1 cellular context compared by ENCODE assay signal in the genomic region with DNA sequence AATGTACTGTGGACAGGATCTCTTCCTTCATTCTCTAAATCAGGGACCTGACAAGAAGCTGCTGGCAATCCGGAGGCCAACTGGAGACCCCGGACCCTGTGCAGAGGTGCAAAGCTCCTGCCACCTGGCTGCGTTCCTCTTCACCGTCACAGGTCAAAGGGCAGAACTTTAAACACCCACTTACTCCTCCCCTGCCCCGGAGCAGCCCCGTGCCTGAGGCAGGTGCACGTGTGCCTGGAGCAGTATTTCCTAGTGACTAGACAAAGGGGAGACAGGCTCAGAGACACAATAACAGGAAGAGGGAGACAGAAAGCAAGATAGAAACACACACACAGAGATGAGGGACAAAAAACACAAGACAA.
TF ChIP-seq lines count a peak whose summit lies in the region.

No MANE protein-coding gene starts in this region.

TF ChIP-seq in HepG2, 621 proteins besides CTCF, POLR2A, EP300 and RAD21 (continued from another document and continues in another):
- TF ChIP-seq SAFB2 (CRISPR knock-in tag; IDR thresholded peaks at IDR 0.05; ENCODE audit: borderline replicate concordance, low read depth): no peak
- TF ChIP-seq TCF7 (IDR thresholded peaks at IDR 0.05; ENCODE audit: low read depth): 0 out of 2 replicates have a peak, but pooled peaks have one; percentile 31
- TF ChIP-seq, protein P1, sequence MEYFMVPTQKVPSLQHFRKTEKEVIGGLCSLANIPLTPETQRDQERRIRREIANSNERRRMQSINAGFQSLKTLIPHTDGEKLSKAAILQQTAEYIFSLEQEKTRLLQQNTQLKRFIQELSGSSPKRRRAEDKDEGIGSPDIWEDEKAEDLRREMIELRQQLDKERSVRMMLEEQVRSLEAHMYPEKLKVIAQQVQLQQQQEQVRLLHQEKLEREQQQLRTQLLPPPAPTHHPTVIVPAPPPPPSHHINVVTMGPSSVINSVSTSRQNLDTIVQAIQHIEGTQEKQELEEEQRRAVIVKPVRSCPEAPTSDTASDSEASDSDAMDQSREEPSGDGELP (IDR thresholded peaks at IDR 0.05; ENCODE audit: borderline replicate concordance, low read depth): peak; percentile 46; the same call in 1 of the 2 replicates
- TF ChIP-seq POGZ (CRISPR knock-in tag; IDR thresholded peaks at IDR 0.05): no peak
- no peak for TF ChIP-seq JDP2 (CRISPR knock-in tag; IDR thresholded peaks at IDR 0.05; ENCODE audit: borderline replicate concordance)
- TF ChIP-seq, protein P2, sequence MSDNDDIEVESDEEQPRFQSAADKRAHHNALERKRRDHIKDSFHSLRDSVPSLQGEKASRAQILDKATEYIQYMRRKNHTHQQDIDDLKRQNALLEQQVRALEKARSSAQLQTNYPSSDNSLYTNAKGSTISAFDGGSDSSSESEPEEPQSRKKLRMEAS (IDR thresholded peaks at IDR 0.05): peak; percentile 77
- TF ChIP-seq ELF3 (CRISPR knock-in tag; IDR thresholded peaks at IDR 0.05): no peak
- TF ChIP-seq TBX2 (CRISPR knock-in tag; IDR thresholded peaks at IDR 0.05; ENCODE audit: borderline replicate concordance): peak; percentile 75
- TF ChIP-seq ETV6 (CRISPR knock-in tag; conservative IDR thresholded peaks at IDR 0.05): 0 out of 2 replicates have a peak, but pooled peaks have one; percentile 50
- TF ChIP-seq TBP (CRISPR knock-in tag; IDR thresholded peaks at IDR 0.05): 0 out of 2 replicates have a peak, but pooled peaks have one; percentile 11
- peak; percentile 84 for TF ChIP-seq ZSCAN25 (CRISPR knock-in tag; IDR thresholded peaks at IDR 0.05)
- TF ChIP-seq TEAD3 (CRISPR knock-in tag; optimal IDR thresholded peaks at IDR 0.05; ENCODE audit: borderline replicate concordance): peak; percentile 29
- peak; percentile 5; the same call in 1 of the 2 replicates for TF ChIP-seq JUNB (CRISPR knock-in tag; IDR thresholded peaks at IDR 0.05; ENCODE audit: borderline replicate concordance)
- TF ChIP-seq ZNF644 (CRISPR knock-in tag; IDR thresholded peaks at IDR 0.05; ENCODE audit: low read depth): 0 out of 2 replicates have a peak, but pooled peaks have one; percentile 21
- 0 out of 2 replicates have a peak, but pooled peaks have one; percentile 42 for TF ChIP-seq SIN3A (IDR thresholded peaks at IDR 0.05; ENCODE audit: borderline replicate concordance, low read depth, low read length)
- 0 out of 2 replicates have a peak, but pooled peaks have one; percentile 29 for TF ChIP-seq NCOA2 (CRISPR knock-in tag; IDR thresholded peaks at IDR 0.05)
- TF ChIP-seq HNF4G (IDR thresholded peaks at IDR 0.05; ENCODE audit: borderline replicate concordance, low read depth, low read length): peak; percentile 74
- TF ChIP-seq HNF4G (CRISPR knock-in tag; IDR thresholded peaks at IDR 0.05; ENCODE audit: borderline replicate concordance, low read depth): 0 out of 2 replicates have a peak, but pooled peaks have one; percentile 28
- TF ChIP-seq NCOA5 (CRISPR knock-in tag; IDR thresholded peaks at IDR 0.05): no peak
- no peak for TF ChIP-seq PTBP1 (IDR thresholded peaks at IDR 0.05; ENCODE audit: low read depth, low read length, poor library complexity, severe bottlenecking)
- peak; percentile 93 for TF ChIP-seq ARNTL (CRISPR knock-in tag; IDR thresholded peaks at IDR 0.05)
- no peak for TF ChIP-seq FOXJ3 (CRISPR knock-in tag; IDR thresholded peaks at IDR 0.05; ENCODE audit: borderline replicate concordance)
- no peak for TF ChIP-seq TEAD2 (CRISPR knock-in tag; IDR thresholded peaks at IDR 0.05)
- peak; percentile 55; the same call in 1 of the 2 replicates for TF ChIP-seq ATF1 (CRISPR knock-in tag; IDR thresholded peaks at IDR 0.05)
- TF ChIP-seq, protein P3, sequence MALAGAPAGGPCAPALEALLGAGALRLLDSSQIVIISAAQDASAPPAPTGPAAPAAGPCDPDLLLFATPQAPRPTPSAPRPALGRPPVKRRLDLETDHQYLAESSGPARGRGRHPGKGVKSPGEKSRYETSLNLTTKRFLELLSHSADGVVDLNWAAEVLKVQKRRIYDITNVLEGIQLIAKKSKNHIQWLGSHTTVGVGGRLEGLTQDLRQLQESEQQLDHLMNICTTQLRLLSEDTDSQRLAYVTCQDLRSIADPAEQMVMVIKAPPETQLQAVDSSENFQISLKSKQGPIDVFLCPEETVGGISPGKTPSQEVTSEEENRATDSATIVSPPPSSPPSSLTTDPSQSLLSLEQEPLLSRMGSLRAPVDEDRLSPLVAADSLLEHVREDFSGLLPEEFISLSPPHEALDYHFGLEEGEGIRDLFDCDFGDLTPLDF (CRISPR knock-in tag; IDR thresholded peaks at IDR 0.05): no peak
- no peak for TF ChIP-seq GPN1 (CRISPR knock-in tag; IDR thresholded peaks at IDR 0.05; ENCODE audit: borderline replicate concordance)
- no peak for TF ChIP-seq ZNF333 (CRISPR knock-in tag; IDR thresholded peaks at IDR 0.05; ENCODE audit: borderline replicate concordance)
- TF ChIP-seq, protein P4, sequence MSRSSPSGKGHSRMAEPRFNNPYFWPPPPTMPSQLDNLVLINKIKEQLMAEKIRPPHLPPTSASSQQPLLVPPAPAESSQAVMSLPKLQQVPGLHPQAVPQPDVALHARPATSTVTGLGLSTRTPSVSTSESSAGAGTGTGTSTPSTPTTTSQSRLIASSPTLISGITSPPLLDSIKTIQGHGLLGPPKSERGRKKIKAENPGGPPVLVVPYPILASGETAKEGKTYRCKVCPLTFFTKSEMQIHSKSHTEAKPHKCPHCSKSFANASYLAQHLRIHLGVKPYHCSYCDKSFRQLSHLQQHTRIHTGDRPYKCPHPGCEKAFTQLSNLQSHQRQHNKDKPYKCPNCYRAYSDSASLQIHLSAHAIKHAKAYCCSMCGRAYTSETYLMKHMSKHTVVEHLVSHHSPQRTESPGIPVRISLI (CRISPR knock-in tag; IDR thresholded peaks at IDR 0.05; ENCODE audit: borderline replicate concordance): peak; percentile 4; the same call in 1 of the 2 replicates
- TF ChIP-seq NR2F2 (IDR thresholded peaks at IDR 0.05; ENCODE audit: borderline replicate concordance, low read depth): peak; percentile 21; the same call in 1 of the 2 replicates
- TF ChIP-seq, protein P5, sequence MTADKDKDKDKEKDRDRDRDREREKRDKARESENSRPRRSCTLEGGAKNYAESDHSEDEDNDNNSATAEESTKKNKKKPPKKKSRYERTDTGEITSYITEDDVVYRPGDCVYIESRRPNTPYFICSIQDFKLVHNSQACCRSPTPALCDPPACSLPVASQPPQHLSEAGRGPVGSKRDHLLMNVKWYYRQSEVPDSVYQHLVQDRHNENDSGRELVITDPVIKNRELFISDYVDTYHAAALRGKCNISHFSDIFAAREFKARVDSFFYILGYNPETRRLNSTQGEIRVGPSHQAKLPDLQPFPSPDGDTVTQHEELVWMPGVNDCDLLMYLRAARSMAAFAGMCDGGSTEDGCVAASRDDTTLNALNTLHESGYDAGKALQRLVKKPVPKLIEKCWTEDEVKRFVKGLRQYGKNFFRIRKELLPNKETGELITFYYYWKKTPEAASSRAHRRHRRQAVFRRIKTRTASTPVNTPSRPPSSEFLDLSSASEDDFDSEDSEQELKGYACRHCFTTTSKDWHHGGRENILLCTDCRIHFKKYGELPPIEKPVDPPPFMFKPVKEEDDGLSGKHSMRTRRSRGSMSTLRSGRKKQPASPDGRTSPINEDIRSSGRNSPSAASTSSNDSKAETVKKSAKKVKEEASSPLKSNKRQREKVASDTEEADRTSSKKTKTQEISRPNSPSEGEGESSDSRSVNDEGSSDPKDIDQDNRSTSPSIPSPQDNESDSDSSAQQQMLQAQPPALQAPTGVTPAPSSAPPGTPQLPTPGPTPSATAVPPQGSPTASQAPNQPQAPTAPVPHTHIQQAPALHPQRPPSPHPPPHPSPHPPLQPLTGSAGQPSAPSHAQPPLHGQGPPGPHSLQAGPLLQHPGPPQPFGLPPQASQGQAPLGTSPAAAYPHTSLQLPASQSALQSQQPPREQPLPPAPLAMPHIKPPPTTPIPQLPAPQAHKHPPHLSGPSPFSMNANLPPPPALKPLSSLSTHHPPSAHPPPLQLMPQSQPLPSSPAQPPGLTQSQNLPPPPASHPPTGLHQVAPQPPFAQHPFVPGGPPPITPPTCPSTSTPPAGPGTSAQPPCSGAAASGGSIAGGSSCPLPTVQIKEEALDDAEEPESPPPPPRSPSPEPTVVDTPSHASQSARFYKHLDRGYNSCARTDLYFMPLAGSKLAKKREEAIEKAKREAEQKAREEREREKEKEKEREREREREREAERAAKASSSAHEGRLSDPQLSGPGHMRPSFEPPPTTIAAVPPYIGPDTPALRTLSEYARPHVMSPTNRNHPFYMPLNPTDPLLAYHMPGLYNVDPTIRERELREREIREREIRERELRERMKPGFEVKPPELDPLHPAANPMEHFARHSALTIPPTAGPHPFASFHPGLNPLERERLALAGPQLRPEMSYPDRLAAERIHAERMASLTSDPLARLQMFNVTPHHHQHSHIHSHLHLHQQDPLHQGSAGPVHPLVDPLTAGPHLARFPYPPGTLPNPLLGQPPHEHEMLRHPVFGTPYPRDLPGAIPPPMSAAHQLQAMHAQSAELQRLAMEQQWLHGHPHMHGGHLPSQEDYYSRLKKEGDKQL (CRISPR knock-in tag; IDR thresholded peaks at IDR 0.05; ENCODE audit: low read depth): 0 out of 2 replicates have a peak, but pooled peaks have one; percentile 28
- TF ChIP-seq ZNF761 (CRISPR knock-in tag; conservative IDR thresholded peaks at IDR 0.05): no peak; the same call in 1 of the 2 replicates
- TF ChIP-seq, protein P6, sequence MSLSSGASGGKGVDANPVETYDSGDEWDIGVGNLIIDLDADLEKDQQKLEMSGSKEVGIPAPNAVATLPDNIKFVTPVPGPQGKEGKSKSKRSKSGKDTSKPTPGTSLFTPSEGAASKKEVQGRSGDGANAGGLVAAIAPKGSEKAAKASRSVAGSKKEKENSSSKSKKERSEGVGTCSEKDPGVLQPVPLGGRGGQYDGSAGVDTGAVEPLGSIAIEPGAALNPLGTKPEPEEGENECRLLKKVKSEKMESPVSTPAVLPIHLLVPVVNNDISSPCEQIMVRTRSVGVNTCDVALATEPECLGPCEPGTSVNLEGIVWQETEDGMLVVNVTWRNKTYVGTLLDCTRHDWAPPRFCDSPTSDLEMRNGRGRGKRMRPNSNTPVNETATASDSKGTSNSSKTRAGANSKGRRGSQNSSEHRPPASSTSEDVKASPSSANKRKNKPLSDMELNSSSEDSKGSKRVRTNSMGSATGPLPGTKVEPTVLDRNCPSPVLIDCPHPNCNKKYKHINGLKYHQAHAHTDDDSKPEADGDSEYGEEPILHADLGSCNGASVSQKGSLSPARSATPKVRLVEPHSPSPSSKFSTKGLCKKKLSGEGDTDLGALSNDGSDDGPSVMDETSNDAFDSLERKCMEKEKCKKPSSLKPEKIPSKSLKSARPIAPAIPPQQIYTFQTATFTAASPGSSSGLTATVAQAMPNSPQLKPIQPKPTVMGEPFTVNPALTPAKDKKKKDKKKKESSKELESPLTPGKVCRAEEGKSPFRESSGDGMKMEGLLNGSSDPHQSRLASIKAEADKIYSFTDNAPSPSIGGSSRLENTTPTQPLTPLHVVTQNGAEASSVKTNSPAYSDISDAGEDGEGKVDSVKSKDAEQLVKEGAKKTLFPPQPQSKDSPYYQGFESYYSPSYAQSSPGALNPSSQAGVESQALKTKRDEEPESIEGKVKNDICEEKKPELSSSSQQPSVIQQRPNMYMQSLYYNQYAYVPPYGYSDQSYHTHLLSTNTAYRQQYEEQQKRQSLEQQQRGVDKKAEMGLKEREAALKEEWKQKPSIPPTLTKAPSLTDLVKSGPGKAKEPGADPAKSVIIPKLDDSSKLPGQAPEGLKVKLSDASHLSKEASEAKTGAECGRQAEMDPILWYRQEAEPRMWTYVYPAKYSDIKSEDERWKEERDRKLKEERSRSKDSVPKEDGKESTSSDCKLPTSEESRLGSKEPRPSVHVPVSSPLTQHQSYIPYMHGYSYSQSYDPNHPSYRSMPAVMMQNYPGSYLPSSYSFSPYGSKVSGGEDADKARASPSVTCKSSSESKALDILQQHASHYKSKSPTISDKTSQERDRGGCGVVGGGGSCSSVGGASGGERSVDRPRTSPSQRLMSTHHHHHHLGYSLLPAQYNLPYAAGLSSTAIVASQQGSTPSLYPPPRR (CRISPR knock-in tag; IDR thresholded peaks at IDR 0.05; ENCODE audit: borderline replicate concordance): peak; percentile 75; the same call in 1 of the 2 replicates
- TF ChIP-seq, protein P7, sequence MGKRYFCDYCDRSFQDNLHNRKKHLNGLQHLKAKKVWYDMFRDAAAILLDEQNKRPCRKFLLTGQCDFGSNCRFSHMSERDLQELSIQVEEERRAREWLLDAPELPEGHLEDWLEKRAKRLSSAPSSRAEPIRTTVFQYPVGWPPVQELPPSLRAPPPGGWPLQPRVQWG (CRISPR knock-in tag; IDR thresholded peaks at IDR 0.05; ENCODE audit: borderline replicate concordance, low read depth): no peak
- no peak for TF ChIP-seq FOXP1 (IDR thresholded peaks at IDR 0.05)
- TF ChIP-seq FOXP1 (CRISPR knock-in tag; IDR thresholded peaks at IDR 0.05): peak; percentile 54
- peak; percentile 53; the same call in 1 of the 2 replicates for TF ChIP-seq SNAI1 (CRISPR knock-in tag; IDR thresholded peaks at IDR 0.05; ENCODE audit: borderline replicate concordance)
- TF ChIP-seq ZNF225 (CRISPR knock-in tag; IDR thresholded peaks at IDR 0.05): no peak
- TF ChIP-seq, protein P8, sequence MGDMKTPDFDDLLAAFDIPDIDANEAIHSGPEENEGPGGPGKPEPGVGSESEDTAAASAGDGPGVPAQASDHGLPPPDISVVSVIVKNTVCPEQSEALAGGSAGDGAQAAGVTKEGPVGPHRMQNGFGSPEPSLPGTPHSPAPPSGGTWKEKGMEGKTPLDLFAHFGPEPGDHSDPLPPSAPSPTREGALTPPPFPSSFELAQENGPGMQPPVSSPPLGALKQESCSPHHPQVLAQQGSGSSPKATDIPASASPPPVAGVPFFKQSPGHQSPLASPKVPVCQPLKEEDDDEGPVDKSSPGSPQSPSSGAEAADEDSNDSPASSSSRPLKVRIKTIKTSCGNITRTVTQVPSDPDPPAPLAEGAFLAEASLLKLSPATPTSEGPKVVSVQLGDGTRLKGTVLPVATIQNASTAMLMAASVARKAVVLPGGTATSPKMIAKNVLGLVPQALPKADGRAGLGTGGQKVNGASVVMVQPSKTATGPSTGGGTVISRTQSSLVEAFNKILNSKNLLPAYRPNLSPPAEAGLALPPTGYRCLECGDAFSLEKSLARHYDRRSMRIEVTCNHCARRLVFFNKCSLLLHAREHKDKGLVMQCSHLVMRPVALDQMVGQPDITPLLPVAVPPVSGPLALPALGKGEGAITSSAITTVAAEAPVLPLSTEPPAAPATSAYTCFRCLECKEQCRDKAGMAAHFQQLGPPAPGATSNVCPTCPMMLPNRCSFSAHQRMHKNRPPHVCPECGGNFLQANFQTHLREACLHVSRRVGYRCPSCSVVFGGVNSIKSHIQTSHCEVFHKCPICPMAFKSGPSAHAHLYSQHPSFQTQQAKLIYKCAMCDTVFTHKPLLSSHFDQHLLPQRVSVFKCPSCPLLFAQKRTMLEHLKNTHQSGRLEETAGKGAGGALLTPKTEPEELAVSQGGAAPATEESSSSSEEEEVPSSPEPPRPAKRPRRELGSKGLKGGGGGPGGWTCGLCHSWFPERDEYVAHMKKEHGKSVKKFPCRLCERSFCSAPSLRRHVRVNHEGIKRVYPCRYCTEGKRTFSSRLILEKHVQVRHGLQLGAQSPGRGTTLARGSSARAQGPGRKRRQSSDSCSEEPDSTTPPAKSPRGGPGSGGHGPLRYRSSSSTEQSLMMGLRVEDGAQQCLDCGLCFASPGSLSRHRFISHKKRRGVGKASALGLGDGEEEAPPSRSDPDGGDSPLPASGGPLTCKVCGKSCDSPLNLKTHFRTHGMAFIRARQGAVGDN (CRISPR knock-in tag; IDR thresholded peaks at IDR 0.05): peak; percentile 79
- no peak for TF ChIP-seq ZNF468 (CRISPR knock-in tag; IDR thresholded peaks at IDR 0.05)
- no peak for TF ChIP-seq ZMYM4 (CRISPR knock-in tag; IDR thresholded peaks at IDR 0.05)
- no peak for TF ChIP-seq SOX6 (IDR thresholded peaks at IDR 0.05)
- peak; percentile 44; the same call in 1 of the 2 replicates for TF ChIP-seq SOX6 (CRISPR knock-in tag; IDR thresholded peaks at IDR 0.05)
